Comparison of ENCODE assay signal across 9 cellular contexts in genomic region chr1:159177273-159177907, GRCh38. TPM values are rescaled to one million over a fixed set of nuclear protein-coding genes. Genes with fewer than 3 reads are reported as not detected.
A peak's percentile ranks its signal among the peaks of the same experiment; 100 is the strongest.
DNase-seq lines count a peak whose midpoint lies in the region; ATAC-seq, FAIRE-seq and TF ChIP-seq lines count a peak whose summit lies in the region.
"Had no signal": no experiment of that assay in that cellular context is flagged by ENCODE, and none has a peak within 500 bp of the region (broad histone marks: within the 10 kb centered on the region; RNA-seq: fewer than 3 reads in every experiment).

No MANE protein-coding gene starts in this region.

- TF ChIP-seq CTCF in K562 (IDR thresholded peaks at IDR 0.05 in 2 of 3, conservative IDR thresholded peaks at IDR 0.05 in 1 of 3; ENCODE audit: insufficient read depth in 2 of 3, low read depth in 1 of 3, low read length in 3 of 3) = no peak

- no peak overlapping the region for H3K4me2 ChIP-seq in K562 (ENCODE audit: insufficient read depth, low read length)

- no peaks in the 10 kb centered on the region for H4K20me1 ChIP-seq in K562 (replicated peaks; ENCODE audit: control insufficient read depth, insufficient read depth, low read length)

- H3K27me3 ChIP-seq in K562 (ENCODE audit: control insufficient read depth in 2 of 2, insufficient read depth in 2 of 2, low read length in 2 of 2) = no peaks in the 10 kb centered on the region

- no peak overlapping the region for H2AFZ ChIP-seq in K562 (ENCODE audit: low read depth, low read length)

- H3K4me1 ChIP-seq in K562 (replicated peaks in 1 of 2; ENCODE audit: control insufficient read depth in 2 of 2, insufficient read depth in 2 of 2, low read length in 2 of 2) = no peaks in the 10 kb centered on the region

- no peak overlapping the region for H3K27ac ChIP-seq in K562 (ENCODE audit: extremely low read depth, low read depth, low read length)
- H3K27ac ChIP-seq: thoracic aorta had no signal

- in situ Hi-C loops in K562 (cut with MboI) = loop anchor here (25.0 kb wide), 1 partner anchor 810 kb away; no protein-coding TSS in a partner anchor

- no peaks in the 10 kb centered on the region for H3K36me3 ChIP-seq in K562 (ENCODE audit: control insufficient read depth, insufficient read depth, low read length)
- H3K36me3 ChIP-seq: thoracic aorta had no signal

- H3K4me3 ChIP-seq in K562 = no peak overlapping the region
- H3K4me3 ChIP-seq: thoracic aorta had no signal

- no peak overlapping the region for H3K9ac ChIP-seq in K562 (ENCODE audit: insufficient read depth in 1 of 2, low read depth in 2 of 2, low read length in 2 of 2)

- ATAC-seq in GM18870 (IDR thresholded peaks at IDR 0.05; ENCODE audit: unreplicated experiment) (peak; percentile 48), K562 (peak; percentile 86), GM19452 (IDR thresholded peaks at IDR 0.05; ENCODE audit: unreplicated experiment) (no peak), HG03521 (IDR thresholded peaks at IDR 0.05; ENCODE audit: unreplicated experiment) (no peak)

- CTCF ChIA-PET in K562 (lab: Yijun Ruan, JAX; ENCODE audit: low intra/inter-chr PET ratio) = interaction anchor here (0.6 kb wide), 1 partner anchor 34 kb away, joined by 4 read pairs; no protein-coding TSS in a partner anchor

- no peak for TF ChIP-seq EP300 in K562 (IDR thresholded peaks at IDR 0.05; ENCODE audit: low read length)

- H3K9me3 ChIP-seq in K562 (replicated peaks; ENCODE audit: control insufficient read depth, insufficient read depth, low read depth, low read length) = no peaks in the 10 kb centered on the region
- H3K9me3 ChIP-seq: thoracic aorta had no signal

- FAIRE-seq in K562 (lab: Jason Lieb, UNC) = peak; percentile 82

- POLR2A ChIA-PET in K562 (lab: Yijun Ruan, JAX) = no interaction called here

- BruUV-seq in K562 (replicated peaks; lab: Mats Ljungman, UMichigan) = no TSS peak

- TF ChIP-seq POLR2A in K562 (conservative IDR thresholded peaks at IDR 0.05) = no peak

- TF ChIP-seq RAD21 in K562 (CRISPR knock-in tag; conservative IDR thresholded peaks at IDR 0.05 in 1 of 2, IDR thresholded peaks at IDR 0.05 in 1 of 2) = no peak; a peak in 1 of 4 replicates

- no peaks in the 10 kb centered on the region for H3K9me1 ChIP-seq in K562 (ENCODE audit: control insufficient read depth, insufficient read depth, low read length)

- DNase-seq in NAMALWA (ENCODE audit: low spot score) = peak; percentile 71
- DNase-seq in K562 (ENCODE audit: extremely low read depth in 1 of 4, low spot score in 3 of 4) = peak; percentile 58 to 73 (median 64)
- peak; percentile 27 for DNase-seq in medulla oblongata (ENCODE audit: extremely low spot score)
- no peak for DNase-seq in posterior vena cava (ENCODE audit: low spot score)
- DNase-seq in DMS79 (lab: John Stamatoyannopoulos, UW) = no peak

- WGBS in K562 (ENCODE audit: insufficient coverage, low coverage, missing lambda C conversion rate) = 6% methylated on average over 3 of the region's 3 CpGs

- intact Hi-C loops in K562 (cut with micrococcal nuclease) (no loop called here), posterior vena cava (cut with DNase I) (no loop called here)

- no peaks in the 10 kb centered on the region for H3K79me2 ChIP-seq in K562 (ENCODE audit: control insufficient read depth, insufficient read depth, low read length)

TF ChIP-seq in K562, 482 proteins besides CTCF, POLR2A, EP300 and RAD21 (continues in another document):
- TF ChIP-seq CEBPB (tag; IDR thresholded peaks at IDR 0.05) (peak; percentile 38; the same call in 1 of the 2 replicates), ZNF445 (CRISPR knock-in tag; IDR thresholded peaks at IDR 0.05; ENCODE audit: low read depth) (no peak), ZNF561 (CRISPR knock-in tag; conservative IDR thresholded peaks at IDR 0.05) (no peak), SOX6 (IDR thresholded peaks at IDR 0.05) (no peak), U2AF1 (optimal IDR thresholded peaks at IDR 0.05; ENCODE audit: low read depth, low read length) (no peak), ZNF140 (CRISPR knock-in tag; IDR thresholded peaks at IDR 0.05) (0 out of 2 replicates have a peak, but pooled peaks have one; percentile 23), HDAC8 (tag; IDR thresholded peaks at IDR 0.05) (no peak), DPF2 (IDR thresholded peaks at IDR 0.05) (no peak), ZNF583 (CRISPR knock-in tag; IDR thresholded peaks at IDR 0.05) (peak; percentile 84; the same call in 1 of the 2 replicates), ZNF197 (CRISPR knock-in tag; IDR thresholded peaks at IDR 0.05; ENCODE audit: low read depth) (peak; percentile 98), RNF2 (IDR thresholded peaks at IDR 0.05) (no peak)
- TF ChIP-seq, protein P1, sequence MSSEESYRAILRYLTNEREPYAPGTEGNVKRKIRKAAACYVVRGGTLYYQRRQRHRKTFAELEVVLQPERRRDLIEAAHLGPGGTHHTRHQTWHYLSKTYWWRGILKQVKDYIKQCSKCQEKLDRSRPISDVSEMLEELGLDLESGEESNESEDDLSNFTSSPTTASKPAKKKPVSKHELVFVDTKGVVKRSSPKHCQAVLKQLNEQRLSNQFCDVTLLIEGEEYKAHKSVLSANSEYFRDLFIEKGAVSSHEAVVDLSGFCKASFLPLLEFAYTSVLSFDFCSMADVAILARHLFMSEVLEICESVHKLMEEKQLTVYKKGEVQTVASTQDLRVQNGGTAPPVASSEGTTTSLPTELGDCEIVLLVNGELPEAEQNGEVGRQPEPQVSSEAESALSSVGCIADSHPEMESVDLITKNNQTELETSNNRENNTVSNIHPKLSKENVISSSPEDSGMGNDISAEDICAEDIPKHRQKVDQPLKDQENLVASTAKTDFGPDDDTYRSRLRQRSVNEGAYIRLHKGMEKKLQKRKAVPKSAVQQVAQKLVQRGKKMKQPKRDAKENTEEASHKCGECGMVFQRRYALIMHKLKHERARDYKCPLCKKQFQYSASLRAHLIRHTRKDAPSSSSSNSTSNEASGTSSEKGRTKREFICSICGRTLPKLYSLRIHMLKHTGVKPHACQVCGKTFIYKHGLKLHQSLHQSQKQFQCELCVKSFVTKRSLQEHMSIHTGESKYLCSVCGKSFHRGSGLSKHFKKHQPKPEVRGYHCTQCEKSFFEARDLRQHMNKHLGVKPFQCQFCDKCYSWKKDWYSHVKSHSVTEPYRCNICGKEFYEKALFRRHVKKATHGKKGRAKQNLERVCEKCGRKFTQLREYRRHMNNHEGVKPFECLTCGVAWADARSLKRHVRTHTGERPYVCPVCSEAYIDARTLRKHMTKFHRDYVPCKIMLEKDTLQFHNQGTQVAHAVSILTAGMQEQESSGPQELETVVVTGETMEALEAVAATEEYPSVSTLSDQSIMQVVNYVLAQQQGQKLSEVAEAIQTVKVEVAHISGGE (CRISPR knock-in tag; IDR thresholded peaks at IDR 0.05) = peak in 1 of 3 experiments; percentile 75; a peak in 2 of 6 replicates

RNA-seq across cellular contexts. Expression of gene CADM3, which starts 6.0 kb away (rescaled TPM):
- not detected in 2 replicates for total RNA-seq in K562 (2011; cell fraction: chromatin; rRNA removed; ENCODE audit: low replicate concordance)
- 0.50 TPM in 1 of 2 replicates, not detected in the other for total RNA-seq in K562 (2011; cell fraction: nucleolus; rRNA removed)
- not detected in 2 replicates for total RNA-seq in K562 (2011; cell fraction: nucleoplasm; rRNA removed)
- total RNA-seq in K562 (2014; rRNA removed) (not detected in 2 replicates), K562 (2014; rRNA removed; fragmentation: Illumina TruSeq; extraction: Trizol) (not detected in 2 replicates), K562 (2015; rRNA removed; fragmentation: Illumina TruSeq; extraction: Trizol) (not detected in 2 replicates), K562 (2021) (not detected in 2 replicates), posterior vena cava (10 to 100 TPM in 1 of 2 donors, 1 to 10 TPM in 1; 6.8 to 45.0 TPM)
- polyA plus RNA-seq in K562 (2011; rRNA removed) (not detected in 2 replicates), K562 (2014; fragmentation: Illumina TruSeq; extraction: Trizol) (0.04 TPM in 1 of 2 replicates, not detected in the other), K562 (2014; fragmentation: Nextera tagmentation; extraction: Ambion mirVana) (not detected), K562 (2014; rRNA removed) (not detected in 2 replicates)
- polyA plus RNA-seq in K562 (2011; cell fraction: cytosol; rRNA removed) = not detected in 2 replicates
- 0.04 TPM in 1 of 2 replicates, not detected in the other for polyA plus RNA-seq in K562 (2011; cell fraction: nucleus; rRNA removed)
- polyA plus RNA-seq in K562 (2012) = 0.03 TPM in 1 of 2 replicates, not detected in the other
- polyA minus RNA-seq in K562 (2011; rRNA and poly(A)+ RNA removed) = not detected in 2 replicates
- not detected in 2 replicates for polyA minus RNA-seq in K562 (2011; cell fraction: cytosol; rRNA and poly(A)+ RNA removed)
- not detected in 2 replicates for polyA minus RNA-seq in K562 (2011; cell fraction: nucleus; rRNA and poly(A)+ RNA removed)

RNA-seq across cellular contexts. Expression of gene ACKR1, which starts 27.3 kb away (rescaled TPM):
- total RNA-seq in K562 (2011; cell fraction: chromatin; rRNA removed; ENCODE audit: low replicate concordance) = 0.44 TPM in 1 of 2 replicates, not detected in the other
- 0.50 and 0.53 TPM in 2 replicates for total RNA-seq in K562 (2011; cell fraction: nucleolus; rRNA removed)
- total RNA-seq in K562 (2011; cell fraction: nucleoplasm; rRNA removed) = 0.29 TPM in 1 of 2 replicates, not detected in the other
- total RNA-seq in K562 (2014; rRNA removed) (0.18 and 0.41 TPM in 2 replicates), K562 (2014; rRNA removed; fragmentation: Illumina TruSeq; extraction: Trizol) (0.07 TPM in 1 of 2 replicates, not detected in the other), K562 (2015; rRNA removed; fragmentation: Illumina TruSeq; extraction: Trizol) (0.11 TPM in 1 of 2 replicates, not detected in the other), K562 (2021) (0.51 and 0.58 TPM in 2 replicates), posterior vena cava (100 to 1,000 TPM; 110 TPM)
- polyA plus RNA-seq in K562 (2011; rRNA removed) (0.15 TPM in 1 of 2 replicates, not detected in the other), K562 (2014; fragmentation: Illumina TruSeq; extraction: Trizol) (0.22 and 0.24 TPM in 2 replicates), K562 (2014; fragmentation: Nextera tagmentation; extraction: Ambion mirVana) (under 1 TPM; 0.24 to 0.64 TPM), K562 (2014; rRNA removed) (0.15 and 0.30 TPM in 2 replicates)
- polyA plus RNA-seq in K562 (2011; cell fraction: cytosol; rRNA removed) = 0.43 TPM in 1 of 2 replicates, not detected in the other
- polyA plus RNA-seq in K562 (2011; cell fraction: nucleus; rRNA removed) = 0.07 and 0.34 TPM in 2 replicates
- 0.62 and 1.7 TPM in 2 replicates for polyA plus RNA-seq in K562 (2012)
- polyA minus RNA-seq in K562 (2011; rRNA and poly(A)+ RNA removed) = not detected in 2 replicates
- not detected in 2 replicates for polyA minus RNA-seq in K562 (2011; cell fraction: cytosol; rRNA and poly(A)+ RNA removed)
- polyA minus RNA-seq in K562 (2011; cell fraction: nucleus; rRNA and poly(A)+ RNA removed) = not detected in 2 replicates

Comparison
In these comparisons a context has a peak if more than half of its experiments do, and no peak if none do; other contexts are left out.
1. ATAC-seq: peak in GM18870 (single experiment) and K562 (single experiment); none in GM19452 (single experiment) and HG03521 (single experiment).
2. DNase-seq: peak in NAMALWA (single experiment), K562 (4 of 4) and medulla oblongata (single experiment); none in posterior vena cava (single experiment) and DMS79 (single experiment).
3. RNA of gene CADM3, which starts 6.0 kb away (total RNA-seq): 6.8 to 45.0 TPM in posterior vena cava; 0.50 TPM in K562; every median in the first group is over 4 times any median in the second.
4. RNA of gene ACKR1, which starts 27.3 kb away (total RNA-seq): 110 TPM in posterior vena cava; 0.07 to 0.58 TPM in K562; every median in the first group is over 10 times any median in the second.